In genomic region chr1:43465694-43466152, GRCh38 we compare ENCODE assay signal across 16 cellular contexts.
"Had no signal": no experiment of that assay in that cellular context is flagged by ENCODE, and none has a peak within 500 bp of the region (broad histone marks: within the 10 kb centered on the region; RNA-seq: fewer than 3 reads in every experiment).

No MANE protein-coding gene starts in this region.

- H3K27ac Mint-ChIP-seq: neural progenitor cell had no signal

- H3K36me3 ChIP-seq: brain microvascular endothelial cell, esophagus squamous epithelium, lower lobe of right lung, neural progenitor cell, sigmoid colon, stomach had no signal

- H3K4me3 Mint-ChIP-seq: central memory CD8-positive, alpha-beta T cell; neural progenitor cell had no signal

- DNase-seq: activated CD4-positive, CD25-positive, alpha-beta regulatory T cell treated with anti-CD3 and anti-CD28 coated beads, Interleukin-2, amount 50 U/mL, for 72 hours; activated naive CD4-positive, alpha-beta T cell treated with Interleukin-2 at 50 U/mL for 16 hours; anterior cingulate cortex; brain microvascular endothelial cell; esophagus squamous epithelium; kidney glomerular epithelial cell; lower lobe of right lung; midbrain; sigmoid colon; stimulated activated CD4-positive, alpha-beta T cell treated with anti-CD3 and anti-CD28 coated beads, Interleukin-2, amount 100 ng/mL, for 24 hours; stomach; T-helper 9 cell; testis had no signal

- H3K9ac ChIP-seq: neural progenitor cell had no signal

- H3K36me3 Mint-ChIP-seq: neural progenitor cell had no signal

- H3K9me3 Mint-ChIP-seq: central memory CD8-positive, alpha-beta T cell had no signal

- H3K27me3 Mint-ChIP-seq: central memory CD8-positive, alpha-beta T cell had no signal

- H3K4me3 ChIP-seq: coronary artery, esophagus squamous epithelium, lower lobe of right lung, neural progenitor cell, sigmoid colon, stomach, testis had no signal

- H3K4me1 ChIP-seq: esophagus squamous epithelium, lower lobe of right lung, neural progenitor cell, sigmoid colon, testis had no signal

- H3K4me1 Mint-ChIP-seq: central memory CD8-positive, alpha-beta T cell had no signal

- H3K4me2 ChIP-seq: neural progenitor cell had no signal

- H3K27ac ChIP-seq: brain microvascular endothelial cell, coronary artery, esophagus squamous epithelium, lower lobe of right lung, neural progenitor cell, sigmoid colon, stomach, testis had no signal

- H3K27me3 ChIP-seq: brain microvascular endothelial cell, esophagus squamous epithelium, neural progenitor cell, sigmoid colon, stomach, testis had no signal

- ATAC-seq: lower lobe of right lung had no signal

- H2AFZ ChIP-seq: neural progenitor cell had no signal

- H3K9me3 ChIP-seq: esophagus squamous epithelium, lower lobe of right lung, sigmoid colon, stomach, testis had no signal
